In the genomic region with DNA sequence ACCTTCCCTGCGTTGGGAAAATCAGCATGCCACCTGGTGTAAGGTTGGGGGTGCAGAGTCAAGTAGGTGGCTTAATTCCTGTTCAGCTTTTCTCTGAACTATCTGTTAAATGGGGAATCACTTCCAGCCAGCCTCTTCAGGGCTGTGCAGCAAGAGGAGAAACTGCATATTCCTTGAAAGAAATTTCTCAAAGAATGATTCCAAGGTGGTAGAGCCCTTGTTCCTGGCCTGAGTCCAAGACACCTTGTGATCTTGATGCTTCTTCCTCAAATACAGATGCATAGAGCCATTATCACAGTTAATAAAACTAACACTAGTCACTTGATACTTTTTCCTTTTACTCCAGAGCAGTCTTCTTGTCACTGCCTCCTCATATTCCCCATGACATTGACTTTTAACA, we compare ENCODE assay signal across 19 cellular contexts. TPM values are rescaled to one million over a fixed set of nuclear protein-coding genes. Genes with fewer than 3 reads are reported as not detected.
DNase-seq lines count a peak whose midpoint lies in the region; ATAC-seq and TF ChIP-seq lines count a peak whose summit lies in the region.
"Had no signal": no experiment of that assay in that cellular context is flagged by ENCODE, and none has a peak within 500 bp of the region (broad histone marks: within the 10 kb centered on the region; RNA-seq: fewer than 3 reads in every experiment).

No MANE protein-coding gene starts in this region.

- no peak overlapping the region for H4K91ac ChIP-seq in IMR-90 (ENCODE audit: insufficient read depth, low read depth, low read length)

- CTCF ChIA-PET in IMR-90 (lab: Yijun Ruan, JAX): no interaction called here

- peaks cover 47% of the 10 kb centered on the region for H4K20me1 ChIP-seq in IMR-90 (ENCODE audit: insufficient read depth, low read length)
- peaks cover 90% of the 10 kb centered on the region for H4K20me1 ChIP-seq in smooth muscle cell (ENCODE audit: low read depth)

- no peak for TF ChIP-seq POLR2A in IMR-90 (IDR thresholded peaks at IDR 0.05; ENCODE audit: low read depth, low read length)

- peak overlapping the region; percentile 74 for H3K27ac Mint-ChIP-seq in activated naive CD4-positive, alpha-beta T cell treated with anti-CD3 and anti-CD28 coated beads, Interleukin-2, amount 50 U/mL, for 24 hours
- peak overlapping the region; percentile 36 to 83 for H3K27ac Mint-ChIP-seq in activated naive CD4-positive, alpha-beta T cell treated with anti-CD3 and anti-CD28 coated beads, Interleukin-2, amount 50 U/mL, for 72 hours
- peak overlapping the region; percentile 44 for H3K27ac Mint-ChIP-seq in stimulated activated effector memory CD8-positive, alpha-beta T cell treated with anti-CD3 and anti-CD28 coated beads, Interleukin-12 subunit alpha, Interleukin-12 subunit beta, amount 100 ng/mL, for 72 hours
- H3K27ac Mint-ChIP-seq in stimulated activated naive B cell treated with anti-CD40 and anti-IgM and Interleukin-4, amounts not matched to agents 10 μg/mL and 1 μg/mL and 100 μg/mL, for 72 hours: no peak overlapping the region
- H3K27ac Mint-ChIP-seq: neural progenitor cell had no signal

- H4K5ac ChIP-seq in IMR-90 (ENCODE audit: low read depth, low read length): no peak overlapping the region

- DNase-seq in activated naive CD4-positive, alpha-beta T cell treated with anti-CD3 and anti-CD28 coated beads, Interleukin-2, amount 50 U/mL, for 16 hours: no peak
- DNase-seq in IMR-90 (no peak), smooth muscle cell (lab: John Stamatoyannopoulos, UW; ENCODE audit: unreplicated experiment) (no peak)
- no peak for DNase-seq in activated naive CD4-positive, alpha-beta T cell treated with anti-CD3 and anti-CD28 coated beads, Interleukin-2, amount 50 U/mL, for 72 hours (ENCODE audit: low spot score in 2 of 2)
- no peak for DNase-seq in stimulated activated effector memory CD8-positive, alpha-beta T cell treated with anti-CD3 and anti-CD28 coated beads, Interleukin-12 subunit alpha, Interleukin-12 subunit beta, amount 100 ng/mL, for 72 hours (ENCODE audit: low spot score in 2 of 2)
- DNase-seq in stimulated activated naive B cell treated with anti-CD40 and anti-IgM and Interleukin-4, amounts not matched to agents 10 μg/mL and 1 μg/mL and 100 μg/mL, for 72 hours: no peak
- DNase-seq: activated CD4-positive, CD25-positive, alpha-beta regulatory T cell treated with anti-CD3 and anti-CD28 coated beads, Interleukin-2, amount 50 U/mL, for 72 hours; cerebellar nuclear complex; COR-L47; effector CD8-positive, alpha-beta T cell; esophagus squamous epithelium; NCI-H187; NCI-H226; SJCRH30 had no signal

- H3K18ac ChIP-seq in IMR-90 (ENCODE audit: low read depth, low read length): no peak overlapping the region

- H2BK5ac ChIP-seq in IMR-90 (ENCODE audit: low read depth, low read length, poor library complexity, severe bottlenecking): no peak overlapping the region

- in situ Hi-C loops in IMR-90 (cut with MboI; ENCODE audit: low sequenced_read_pairs): no loop called here

- peaks cover 10% of the 10 kb centered on the region; the same call in 1 of the 2 replicates for H3K9me1 ChIP-seq in IMR-90 (ENCODE audit: insufficient read depth, low read length)

- intact Hi-C loops in IMR-90 (cut with micrococcal nuclease): no loop called here

- no peak overlapping the region for H3K56ac ChIP-seq in IMR-90 (ENCODE audit: extremely low read depth, insufficient read depth, low read length)

- H3K9ac ChIP-seq in IMR-90 (ENCODE audit: low read depth, low read length) (no peak overlapping the region), smooth muscle cell (ENCODE audit: low read depth) (no peak overlapping the region)
- H3K9ac ChIP-seq: neural progenitor cell had no signal

- H2AK9ac ChIP-seq in IMR-90 (replicated peaks; ENCODE audit: low read depth, low read length, poor library complexity): no peak overlapping the region

- no peaks in the 10 kb centered on the region for H3F3A ChIP-seq in smooth muscle cell (ENCODE audit: low read depth)

- H3K4me1 ChIP-seq in IMR-90 (ENCODE audit: control insufficient read depth, insufficient read depth, low read length): peaks cover 21% of the 10 kb centered on the region
- peaks cover 14% of the 10 kb centered on the region for H3K4me1 ChIP-seq in smooth muscle cell (ENCODE audit: low read depth)

- no peak overlapping the region for H4K8ac ChIP-seq in IMR-90 (ENCODE audit: low read depth in 2 of 2, low read length in 2 of 2)

- H2BK20ac ChIP-seq in IMR-90 (ENCODE audit: low read depth, low read length): no peak overlapping the region

- WGBS in IMR-90 (ENCODE audit: extremely low coverage in 2 of 2, insufficient read length in 1 of 2), 2 experiments: no CpG with 5 or more reads among the region's 1 CpG
- 100% methylated on average over 1 of the region's 1 CpG for WGBS in smooth muscle cell (ENCODE audit: low lambda C conversion rate)

- no peak overlapping the region for H3K14ac ChIP-seq in IMR-90 (replicated peaks; ENCODE audit: low read depth, low read length)

- H3K9me3 ChIP-seq in IMR-90 (ENCODE audit: control insufficient read depth, insufficient read depth, low read length) (no peaks in the 10 kb centered on the region), smooth muscle cell (replicated peaks; ENCODE audit: low read depth) (no peaks in the 10 kb centered on the region)
- H3K9me3 ChIP-seq: esophagus squamous epithelium, SJCRH30 had no signal

- no peaks in the 10 kb centered on the region for H3K27me3 Mint-ChIP-seq in activated naive CD4-positive, alpha-beta T cell treated with anti-CD3 and anti-CD28 coated beads, Interleukin-2, amount 50 U/mL, for 24 hours
- no peaks in the 10 kb centered on the region for H3K27me3 Mint-ChIP-seq in stimulated activated naive B cell treated with anti-CD40 and anti-IgM and Interleukin-4, amounts not matched to agents 10 μg/mL and 1 μg/mL and 100 μg/mL, for 72 hours

- H2BK15ac ChIP-seq in IMR-90 (ENCODE audit: low read depth, low read length): no peak overlapping the region

- H3K27me3 ChIP-seq in IMR-90 (ENCODE audit: control insufficient read depth, insufficient read depth, low read length) (no peaks in the 10 kb centered on the region), smooth muscle cell (ENCODE audit: low read depth) (no peaks in the 10 kb centered on the region)
- H3K27me3 ChIP-seq: esophagus squamous epithelium, neural progenitor cell, SJCRH30 had no signal

- H2BK120ac ChIP-seq in IMR-90 (ENCODE audit: low read depth, low read length): no peak overlapping the region

- no peak overlapping the region for H2AK5ac ChIP-seq in IMR-90 (ENCODE audit: low read depth, low read length)

- H3K9me3 Mint-ChIP-seq in activated naive CD4-positive, alpha-beta T cell treated with anti-CD3 and anti-CD28 coated beads, Interleukin-2, amount 50 U/mL, for 24 hours: no peaks in the 10 kb centered on the region
- no peaks in the 10 kb centered on the region for H3K9me3 Mint-ChIP-seq in activated naive CD4-positive, alpha-beta T cell treated with anti-CD3 and anti-CD28 coated beads, Interleukin-2, amount 50 U/mL, for 72 hours
- H3K9me3 Mint-ChIP-seq in stimulated activated effector memory CD8-positive, alpha-beta T cell treated with anti-CD3 and anti-CD28 coated beads, Interleukin-12 subunit alpha, Interleukin-12 subunit beta, amount 100 ng/mL, for 72 hours: no peaks in the 10 kb centered on the region
- H3K9me3 Mint-ChIP-seq in stimulated activated naive B cell treated with anti-CD40 and anti-IgM and Interleukin-4, amounts not matched to agents 10 μg/mL and 1 μg/mL and 100 μg/mL, for 72 hours: no peaks in the 10 kb centered on the region
- H3K9me3 Mint-ChIP-seq: neural progenitor cell had no signal

- peaks cover 28 to 74% of the 10 kb centered on the region in 2 experiments for H3K79me1 ChIP-seq in IMR-90 (ENCODE audit: low read depth in 1 of 2, low read length in 2 of 2)

- TF ChIP-seq RAD21 in IMR-90 (IDR thresholded peaks at IDR 0.05; ENCODE audit: low read length): no peak

- H2AFZ ChIP-seq in IMR-90 (replicated peaks; ENCODE audit: low read length, poor library complexity): no peak overlapping the region
- no peak overlapping the region for H2AFZ ChIP-seq in smooth muscle cell (ENCODE audit: low read depth)
- H2AFZ ChIP-seq: neural progenitor cell had no signal

- POLR2A ChIA-PET in IMR-90 (lab: Charles Lee; ENCODE audit: unreplicated experiment): no interaction called here

- ATAC-seq in IMR-90 (ENCODE audit: low read depth): no peak
- no peak for ATAC-seq in activated naive CD4-positive, alpha-beta T cell treated with anti-CD3 and anti-CD28 coated beads, Interleukin-2, amount 50 U/mL, for 72 hours
- ATAC-seq in stimulated activated effector memory CD8-positive, alpha-beta T cell treated with anti-CD3 and anti-CD28 coated beads, Interleukin-12 subunit alpha, Interleukin-12 subunit beta, amount 100 ng/mL, for 72 hours: no peak
- no peak for ATAC-seq in stimulated activated naive B cell treated with anti-CD40 and anti-IgM and Interleukin-4, amounts not matched to agents 10 μg/mL and 1 μg/mL and 100 μg/mL, for 72 hours (replicated peaks)

- no peak overlapping the region for H3K4ac ChIP-seq in IMR-90 (ENCODE audit: low read depth, low read length)

- peaks cover 76% of the 10 kb centered on the region for H3K79me2 ChIP-seq in smooth muscle cell (ENCODE audit: low read depth)

- BruUV-seq in IMR-90 (replicated peaks; lab: Mats Ljungman, UMichigan): no TSS peak

- H3K4me3 ChIP-seq in IMR-90 (ENCODE audit: insufficient read depth, low read depth, low read length): no peak overlapping the region
- H3K4me3 ChIP-seq in smooth muscle cell: no peak overlapping the region
- H3K4me3 ChIP-seq: esophagus squamous epithelium, neural progenitor cell, SJCRH30 had no signal

- no peak overlapping the region for H3K27ac ChIP-seq in IMR-90 (ENCODE audit: insufficient read depth, low read length)
- H3K27ac ChIP-seq in smooth muscle cell (ENCODE audit: low read depth): no peak overlapping the region
- H3K27ac ChIP-seq: esophagus squamous epithelium, neural progenitor cell, SJCRH30 had no signal

- dilution Hi-C loops in IMR-90 (cut with HindIII; ENCODE audit: low sequenced_read_pairs, unreplicated experiment): no loop called here

- H3K36me3 Mint-ChIP-seq in activated naive CD4-positive, alpha-beta T cell treated with anti-CD3 and anti-CD28 coated beads, Interleukin-2, amount 50 U/mL, for 24 hours: peaks cover 37% of the 10 kb centered on the region
- peaks cover 49 to 72% of the 10 kb centered on the region in 2 donors for H3K36me3 Mint-ChIP-seq in activated naive CD4-positive, alpha-beta T cell treated with anti-CD3 and anti-CD28 coated beads, Interleukin-2, amount 50 U/mL, for 72 hours
- peaks cover 100% of the 10 kb centered on the region for H3K36me3 Mint-ChIP-seq in stimulated activated effector memory CD8-positive, alpha-beta T cell treated with anti-CD3 and anti-CD28 coated beads, Interleukin-12 subunit alpha, Interleukin-12 subunit beta, amount 100 ng/mL, for 72 hours
- peaks cover 53 to 65% of the 10 kb centered on the region in 2 donors for H3K36me3 Mint-ChIP-seq in stimulated activated naive B cell treated with anti-CD40 and anti-IgM and Interleukin-4, amounts not matched to agents 10 μg/mL and 1 μg/mL and 100 μg/mL, for 72 hours

- H3K23ac ChIP-seq in IMR-90 (ENCODE audit: low read depth, low read length): no peak overlapping the region

- peaks cover 50% of the 10 kb centered on the region for H3K4me1 Mint-ChIP-seq in activated naive CD4-positive, alpha-beta T cell treated with anti-CD3 and anti-CD28 coated beads, Interleukin-2, amount 50 U/mL, for 24 hours
- H3K4me1 Mint-ChIP-seq in stimulated activated effector memory CD8-positive, alpha-beta T cell treated with anti-CD3 and anti-CD28 coated beads, Interleukin-12 subunit alpha, Interleukin-12 subunit beta, amount 100 ng/mL, for 72 hours: peaks cover 64% of the 10 kb centered on the region
- peaks cover 32 to 61% of the 10 kb centered on the region in 2 donors for H3K4me1 Mint-ChIP-seq in stimulated activated naive B cell treated with anti-CD40 and anti-IgM and Interleukin-4, amounts not matched to agents 10 μg/mL and 1 μg/mL and 100 μg/mL, for 72 hours

- TF ChIP-seq CTCF in IMR-90 (conservative IDR thresholded peaks at IDR 0.05; ENCODE audit: low read depth, low read length) (no peak), smooth muscle cell (IDR thresholded peaks at IDR 0.05; ENCODE audit: borderline replicate concordance, insufficient read depth, poor library complexity, severe bottlenecking) (no peak)

- H3K4me2 ChIP-seq in IMR-90 (ENCODE audit: low read depth, low read length) (peak overlapping the region; percentile 62; the same call in 1 of the 2 replicates), smooth muscle cell (no peak overlapping the region)
- H3K4me2 ChIP-seq: neural progenitor cell had no signal

- H3K4me3 Mint-ChIP-seq in activated naive CD4-positive, alpha-beta T cell treated with anti-CD3 and anti-CD28 coated beads, Interleukin-2, amount 50 U/mL, for 24 hours: peak overlapping the region; percentile 64
- peak overlapping the region; percentile 28 for H3K4me3 Mint-ChIP-seq in stimulated activated effector memory CD8-positive, alpha-beta T cell treated with anti-CD3 and anti-CD28 coated beads, Interleukin-12 subunit alpha, Interleukin-12 subunit beta, amount 100 ng/mL, for 72 hours
- no peak overlapping the region for H3K4me3 Mint-ChIP-seq in stimulated activated naive B cell treated with anti-CD40 and anti-IgM and Interleukin-4, amounts not matched to agents 10 μg/mL and 1 μg/mL and 100 μg/mL, for 72 hours
- H3K4me3 Mint-ChIP-seq: neural progenitor cell had no signal

- peaks cover 60% of the 10 kb centered on the region for H3K36me3 ChIP-seq in IMR-90 (ENCODE audit: control insufficient read depth, insufficient read depth, low read length)
- H3K36me3 ChIP-seq in smooth muscle cell (ENCODE audit: low read depth): peaks cover 5% of the 10 kb centered on the region

RNA-seq across cellular contexts. Expression of a gene that starts 5.2 kb away (rescaled TPM):
- 102 and 104 TPM in 2 replicates for total RNA-seq in IMR-90 (2012; rRNA removed)
- 37.9 and 47.6 TPM in 2 replicates for polyA plus RNA-seq in IMR-90 (2012; rRNA removed)
- polyA plus RNA-seq in IMR-90 (2012; cell fraction: cytosol; rRNA removed): 18.1 and 26.5 TPM in 2 replicates
- 43.2 and 71.4 TPM in 2 replicates for polyA plus RNA-seq in IMR-90 (2012; cell fraction: nucleus; rRNA removed; ENCODE audit: low replicate concordance)
- 10 to 100 TPM; 71.9 to 81.7 TPM for total RNA-seq in activated naive CD4-positive, alpha-beta T cell treated with anti-CD3 and anti-CD28 coated beads, Interleukin-2, amount 50 U/mL, for 72 hours
- 42.7 and 44.6 TPM in 2 replicates for total RNA-seq in smooth muscle cell
- 42.0 and 46.0 TPM in 2 replicates for polyA plus RNA-seq in smooth muscle cell

RNA-seq across cellular contexts. Expression of a gene that starts 15.8 kb away (rescaled TPM):
- total RNA-seq in IMR-90 (2012; rRNA removed) (17.2 and 18.6 TPM in 2 replicates), smooth muscle cell (19.9 and 41.6 TPM in 2 replicates)
- polyA plus RNA-seq in IMR-90 (2012; rRNA removed) (18.4 and 20.1 TPM in 2 replicates), smooth muscle cell (58.9 and 63.9 TPM in 2 replicates)
- 26.0 and 27.7 TPM in 2 replicates for polyA plus RNA-seq in IMR-90 (2012; cell fraction: cytosol; rRNA removed)
- polyA plus RNA-seq in IMR-90 (2012; cell fraction: nucleus; rRNA removed; ENCODE audit: low replicate concordance): 11.1 and 12.4 TPM in 2 replicates
- 10 to 100 TPM; 20.8 to 24.9 TPM for total RNA-seq in activated naive CD4-positive, alpha-beta T cell treated with anti-CD3 and anti-CD28 coated beads, Interleukin-2, amount 50 U/mL, for 72 hours

RNA-seq across cellular contexts. Expression of a gene that starts 20.8 kb away (rescaled TPM):
- total RNA-seq in IMR-90 (2012; rRNA removed): 1.9 and 2.2 TPM in 2 replicates
- 1.3 and 1.6 TPM in 2 replicates for polyA plus RNA-seq in IMR-90 (2012; rRNA removed)
- 0.53 and 0.54 TPM in 2 replicates for polyA plus RNA-seq in IMR-90 (2012; cell fraction: cytosol; rRNA removed)
- polyA plus RNA-seq in IMR-90 (2012; cell fraction: nucleus; rRNA removed; ENCODE audit: low replicate concordance): 1.2 and 1.6 TPM in 2 replicates
- 1 to 10 TPM; 4.6 to 7.2 TPM for total RNA-seq in activated naive CD4-positive, alpha-beta T cell treated with anti-CD3 and anti-CD28 coated beads, Interleukin-2, amount 50 U/mL, for 72 hours
- 1.4 and 3.1 TPM in 2 replicates for total RNA-seq in smooth muscle cell
- polyA plus RNA-seq in smooth muscle cell: 2.4 TPM in 2 replicates

RNA-seq across cellular contexts. Expression of a gene that starts 24.2 kb away (rescaled TPM):
- total RNA-seq in IMR-90 (2012; rRNA removed) (not detected in 2 replicates), smooth muscle cell (not detected in 2 replicates)
- polyA plus RNA-seq in IMR-90 (2012; rRNA removed) (not detected in 2 replicates), smooth muscle cell (0.47 TPM in 1 of 2 replicates, not detected in the other)
- polyA plus RNA-seq in IMR-90 (2012; cell fraction: cytosol; rRNA removed): not detected in 2 replicates
- 0.04 TPM in 1 of 2 replicates, not detected in the other for polyA plus RNA-seq in IMR-90 (2012; cell fraction: nucleus; rRNA removed; ENCODE audit: low replicate concordance)
- under 1 TPM in 1 of 2 donors, not detected in 1; 0.16 TPM for total RNA-seq in activated naive CD4-positive, alpha-beta T cell treated with anti-CD3 and anti-CD28 coated beads, Interleukin-2, amount 50 U/mL, for 72 hours
- total RNA-seq: aorta, Daoy, esophagus squamous epithelium, pulmonary artery endothelial cell, SJCRH30 had no signal
- polyA plus RNA-seq: aorta had no signal

RNA-seq across cellular contexts. Expression of a gene that starts 37.5 kb away (rescaled TPM):
- total RNA-seq in IMR-90 (2012; rRNA removed) (10.0 and 10.8 TPM in 2 replicates), smooth muscle cell (10.9 and 13.3 TPM in 2 replicates)
- polyA plus RNA-seq in IMR-90 (2012; rRNA removed) (22.7 and 23.4 TPM in 2 replicates), smooth muscle cell (19.8 and 27.5 TPM in 2 replicates)
- 16.5 and 16.6 TPM in 2 replicates for polyA plus RNA-seq in IMR-90 (2012; cell fraction: cytosol; rRNA removed)
- polyA plus RNA-seq in IMR-90 (2012; cell fraction: nucleus; rRNA removed; ENCODE audit: low replicate concordance): 62.6 and 77.9 TPM in 2 replicates
- total RNA-seq in activated naive CD4-positive, alpha-beta T cell treated with anti-CD3 and anti-CD28 coated beads, Interleukin-2, amount 50 U/mL, for 72 hours: 10 to 100 TPM in 1 of 2 donors, 1 to 10 TPM in 1; 7.0 to 10.7 TPM

Comparison
In these comparisons a context has a peak if more than half of its experiments do, and no peak if none do; other contexts are left out.
1. H3K4me3 Mint-ChIP-seq: peak in activated naive CD4-positive, alpha-beta T cell treated with anti-CD3 and anti-CD28 coated beads, Interleukin-2, amount 50 U/mL, for 24 hours (single experiment) and stimulated activated effector memory CD8-positive, alpha-beta T cell treated with anti-CD3 and anti-CD28 coated beads, Interleukin-12 subunit alpha, Interleukin-12 subunit beta, amount 100 ng/mL, for 72 hours (single experiment); none in stimulated activated naive B cell treated with anti-CD40 and anti-IgM and Interleukin-4, amounts not matched to agents 10 μg/mL and 1 μg/mL and 100 μg/mL, for 72 hours (0 of 2).